Comparison of ENCODE assay signal across 1 cellular context in the genomic region with DNA sequence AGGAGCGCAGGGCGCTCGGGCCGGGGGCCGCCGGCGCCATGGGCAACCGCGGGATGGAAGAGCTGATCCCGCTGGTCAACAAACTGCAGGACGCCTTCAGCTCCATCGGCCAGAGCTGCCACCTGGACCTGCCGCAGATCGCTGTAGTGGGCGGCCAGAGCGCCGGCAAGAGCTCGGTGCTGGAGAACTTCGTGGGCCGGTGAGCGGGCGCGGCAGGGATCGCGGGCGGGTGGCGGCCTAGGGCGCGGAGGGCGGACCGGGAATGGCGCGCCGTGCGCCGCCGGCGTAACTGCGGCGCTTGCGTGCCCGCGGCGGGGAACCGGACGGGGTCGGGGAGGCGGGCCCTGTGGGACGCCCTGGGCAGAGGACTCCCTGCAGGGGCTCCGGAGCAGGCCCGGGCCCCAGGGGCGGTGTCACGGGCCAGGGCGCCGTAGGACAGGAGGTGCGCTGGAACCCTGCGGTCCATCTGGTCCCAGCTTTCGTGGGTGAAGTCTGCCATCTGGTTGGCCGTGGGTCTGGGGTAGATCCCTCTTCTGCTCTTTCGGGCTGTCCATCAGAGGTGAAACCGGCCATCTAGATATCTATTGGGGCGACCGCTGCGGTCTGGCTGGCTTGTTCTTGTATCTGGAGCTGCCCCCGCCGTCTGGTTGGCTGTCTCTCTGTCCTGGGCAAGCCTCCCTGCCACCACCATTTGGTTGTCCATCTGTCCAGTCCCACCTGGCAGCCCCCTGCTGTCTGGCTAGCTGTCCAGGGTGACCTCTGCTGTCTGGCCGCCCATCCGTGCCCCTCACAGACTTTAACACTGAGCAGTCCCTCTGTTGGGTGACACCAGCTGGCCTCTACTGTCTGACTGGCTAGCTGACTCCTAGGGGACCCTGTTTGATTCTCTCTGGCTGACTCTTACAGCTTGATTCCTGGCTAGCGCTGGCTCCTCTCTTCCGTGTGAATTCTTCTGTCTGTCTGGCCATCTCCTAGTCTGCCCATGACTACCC.
TF ChIP-seq lines count a peak whose summit lies in the region.

No MANE protein-coding gene starts in this region.

TF ChIP-seq in HepG2, 621 proteins besides CTCF, POLR2A, EP300 and RAD21 (continues in another document):
- no peak for TF ChIP-seq SNRNP70 (IDR thresholded peaks at IDR 0.05; ENCODE audit: low read depth, low read length)
- no peak for TF ChIP-seq ZNF670 (CRISPR knock-in tag; IDR thresholded peaks at IDR 0.05; ENCODE audit: borderline replicate concordance)
- TF ChIP-seq, protein P1, sequence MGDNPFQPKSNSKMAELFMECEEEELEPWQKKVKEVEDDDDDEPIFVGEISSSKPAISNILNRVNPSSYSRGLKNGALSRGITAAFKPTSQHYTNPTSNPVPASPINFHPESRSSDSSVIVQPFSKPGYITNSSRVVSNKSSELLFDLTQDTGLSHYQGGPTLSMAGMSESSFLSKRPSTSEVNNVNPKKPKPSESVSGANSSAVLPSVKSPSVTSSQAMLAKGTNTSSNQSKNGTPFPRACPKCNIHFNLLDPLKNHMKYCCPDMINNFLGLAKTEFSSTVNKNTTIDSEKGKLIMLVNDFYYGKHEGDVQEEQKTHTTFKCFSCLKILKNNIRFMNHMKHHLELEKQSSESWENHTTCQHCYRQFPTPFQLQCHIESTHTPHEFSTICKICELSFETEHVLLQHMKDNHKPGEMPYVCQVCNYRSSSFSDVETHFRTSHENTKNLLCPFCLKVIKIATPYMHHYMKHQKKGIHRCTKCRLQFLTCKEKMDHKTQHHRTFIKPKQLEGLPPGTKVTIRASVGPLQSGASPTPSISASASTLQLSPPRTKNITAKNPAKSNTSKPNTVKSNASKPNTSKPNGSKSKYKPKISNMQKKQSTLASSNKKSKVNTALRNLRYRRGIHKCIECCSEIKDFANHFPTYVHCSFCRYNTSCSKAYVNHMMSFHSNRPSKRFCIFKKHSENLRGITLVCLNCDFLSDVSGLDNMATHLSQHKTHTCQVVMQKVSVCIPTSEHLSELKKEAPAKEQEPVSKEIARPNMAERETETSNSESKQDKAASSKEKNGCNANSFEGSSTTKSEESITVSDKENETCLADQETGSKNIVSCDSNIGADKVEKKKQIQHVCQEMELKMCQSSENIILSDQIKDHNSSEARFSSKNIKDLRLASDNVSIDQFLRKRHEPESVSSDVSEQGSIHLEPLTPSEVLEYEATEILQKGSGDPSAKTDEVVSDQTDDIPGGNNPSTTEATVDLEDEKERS (CRISPR knock-in tag; IDR thresholded peaks at IDR 0.05), result no peak
- TF ChIP-seq, protein P2, sequence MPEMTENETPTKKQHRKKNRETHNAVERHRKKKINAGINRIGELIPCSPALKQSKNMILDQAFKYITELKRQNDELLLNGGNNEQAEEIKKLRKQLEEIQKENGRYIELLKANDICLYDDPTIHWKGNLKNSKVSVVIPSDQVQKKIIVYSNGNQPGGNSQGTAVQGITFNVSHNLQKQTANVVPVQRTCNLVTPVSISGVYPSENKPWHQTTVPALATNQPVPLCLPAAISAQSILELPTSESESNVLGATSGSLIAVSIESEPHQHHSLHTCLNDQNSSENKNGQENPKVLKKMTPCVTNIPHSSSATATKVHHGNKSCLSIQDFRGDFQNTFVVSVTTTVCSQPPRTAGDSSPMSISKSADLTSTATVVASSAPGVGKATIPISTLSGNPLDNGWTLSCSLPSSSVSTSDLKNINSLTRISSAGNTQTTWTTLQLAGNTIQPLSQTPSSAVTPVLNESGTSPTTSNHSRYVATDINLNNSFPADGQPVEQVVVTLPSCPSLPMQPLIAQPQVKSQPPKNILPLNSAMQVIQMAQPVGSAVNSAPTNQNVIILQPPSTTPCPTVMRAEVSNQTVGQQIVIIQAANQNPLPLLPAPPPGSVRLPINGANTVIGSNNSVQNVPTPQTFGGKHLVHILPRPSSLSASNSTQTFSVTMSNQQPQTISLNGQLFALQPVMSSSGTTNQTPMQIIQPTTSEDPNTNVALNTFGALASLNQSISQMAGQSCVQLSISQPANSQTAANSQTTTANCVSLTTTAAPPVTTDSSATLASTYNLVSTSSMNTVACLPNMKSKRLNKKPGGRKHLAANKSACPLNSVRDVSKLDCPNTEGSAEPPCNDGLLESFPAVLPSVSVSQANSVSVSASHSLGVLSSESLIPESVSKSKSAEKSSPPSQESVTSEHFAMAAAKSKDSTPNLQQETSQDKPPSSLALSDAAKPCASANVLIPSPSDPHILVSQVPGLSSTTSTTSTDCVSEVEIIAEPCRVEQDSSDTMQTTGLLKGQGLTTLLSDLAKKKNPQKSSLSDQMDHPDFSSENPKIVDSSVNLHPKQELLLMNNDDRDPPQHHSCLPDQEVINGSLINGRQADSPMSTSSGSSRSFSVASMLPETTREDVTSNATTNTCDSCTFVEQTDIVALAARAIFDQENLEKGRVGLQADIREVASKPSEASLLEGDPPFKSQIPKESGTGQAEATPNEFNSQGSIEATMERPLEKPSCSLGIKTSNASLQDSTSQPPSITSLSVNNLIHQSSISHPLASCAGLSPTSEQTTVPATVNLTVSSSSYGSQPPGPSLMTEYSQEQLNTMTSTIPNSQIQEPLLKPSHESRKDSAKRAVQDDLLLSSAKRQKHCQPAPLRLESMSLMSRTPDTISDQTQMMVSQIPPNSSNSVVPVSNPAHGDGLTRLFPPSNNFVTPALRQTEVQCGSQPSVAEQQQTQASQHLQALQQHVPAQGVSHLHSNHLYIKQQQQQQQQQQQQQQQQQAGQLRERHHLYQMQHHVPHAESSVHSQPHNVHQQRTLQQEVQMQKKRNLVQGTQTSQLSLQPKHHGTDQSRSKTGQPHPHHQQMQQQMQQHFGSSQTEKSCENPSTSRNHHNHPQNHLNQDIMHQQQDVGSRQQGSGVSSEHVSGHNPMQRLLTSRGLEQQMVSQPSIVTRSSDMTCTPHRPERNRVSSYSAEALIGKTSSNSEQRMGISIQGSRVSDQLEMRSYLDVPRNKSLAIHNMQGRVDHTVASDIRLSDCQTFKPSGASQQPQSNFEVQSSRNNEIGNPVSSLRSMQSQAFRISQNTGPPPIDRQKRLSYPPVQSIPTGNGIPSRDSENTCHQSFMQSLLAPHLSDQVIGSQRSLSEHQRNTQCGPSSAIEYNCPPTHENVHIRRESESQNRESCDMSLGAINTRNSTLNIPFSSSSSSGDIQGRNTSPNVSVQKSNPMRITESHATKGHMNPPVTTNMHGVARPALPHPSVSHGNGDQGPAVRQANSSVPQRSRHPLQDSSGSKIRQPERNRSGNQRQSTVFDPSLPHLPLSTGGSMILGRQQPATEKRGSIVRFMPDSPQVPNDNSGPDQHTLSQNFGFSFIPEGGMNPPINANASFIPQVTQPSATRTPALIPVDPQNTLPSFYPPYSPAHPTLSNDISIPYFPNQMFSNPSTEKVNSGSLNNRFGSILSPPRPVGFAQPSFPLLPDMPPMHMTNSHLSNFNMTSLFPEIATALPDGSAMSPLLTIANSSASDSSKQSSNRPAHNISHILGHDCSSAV (CRISPR knock-in tag; IDR thresholded peaks at IDR 0.05; ENCODE audit: borderline replicate concordance), result no peak
- no peak for TF ChIP-seq ZSCAN29 (CRISPR knock-in tag; conservative IDR thresholded peaks at IDR 0.05)
- no peak for TF ChIP-seq USF2 (IDR thresholded peaks at IDR 0.05; ENCODE audit: low read depth, low read length)
- no peak for TF ChIP-seq USF2 (CRISPR knock-in tag; IDR thresholded peaks at IDR 0.05; ENCODE audit: borderline replicate concordance)
- TF ChIP-seq ZFX (CRISPR knock-in tag; IDR thresholded peaks at IDR 0.05; ENCODE audit: low read depth), result peak; percentile 85
- no peak for TF ChIP-seq ZFP41 (CRISPR knock-in tag; IDR thresholded peaks at IDR 0.05; ENCODE audit: borderline replicate concordance)
- no peak for TF ChIP-seq BATF2 (CRISPR knock-in tag; IDR thresholded peaks at IDR 0.05)
- TF ChIP-seq HMG20A (CRISPR knock-in tag; IDR thresholded peaks at IDR 0.05; ENCODE audit: borderline replicate concordance), result no peak
- TF ChIP-seq HOMEZ (CRISPR knock-in tag; IDR thresholded peaks at IDR 0.05; ENCODE audit: low read depth), result no peak
- TF ChIP-seq NFKBIZ (CRISPR knock-in tag; IDR thresholded peaks at IDR 0.05), result no peak
- no peak for TF ChIP-seq ONECUT2 (CRISPR knock-in tag; IDR thresholded peaks at IDR 0.05)
- TF ChIP-seq, protein P3, sequence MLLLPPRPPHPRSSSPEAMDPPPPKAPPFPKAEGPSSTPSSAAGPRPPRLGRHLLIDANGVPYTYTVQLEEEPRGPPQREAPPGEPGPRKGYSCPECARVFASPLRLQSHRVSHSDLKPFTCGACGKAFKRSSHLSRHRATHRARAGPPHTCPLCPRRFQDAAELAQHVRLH (CRISPR knock-in tag; IDR thresholded peaks at IDR 0.05; ENCODE audit: borderline replicate concordance, low read depth), result 0 out of 2 replicates have a peak, but pooled peaks have one; percentile 45
- TF ChIP-seq, protein P4, sequence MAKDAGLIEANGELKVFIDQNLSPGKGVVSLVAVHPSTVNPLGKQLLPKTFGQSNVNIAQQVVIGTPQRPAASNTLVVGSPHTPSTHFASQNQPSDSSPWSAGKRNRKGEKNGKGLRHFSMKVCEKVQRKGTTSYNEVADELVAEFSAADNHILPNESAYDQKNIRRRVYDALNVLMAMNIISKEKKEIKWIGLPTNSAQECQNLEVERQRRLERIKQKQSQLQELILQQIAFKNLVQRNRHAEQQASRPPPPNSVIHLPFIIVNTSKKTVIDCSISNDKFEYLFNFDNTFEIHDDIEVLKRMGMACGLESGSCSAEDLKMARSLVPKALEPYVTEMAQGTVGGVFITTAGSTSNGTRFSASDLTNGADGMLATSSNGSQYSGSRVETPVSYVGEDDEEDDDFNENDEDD (CRISPR knock-in tag; IDR thresholded peaks at IDR 0.05; ENCODE audit: borderline replicate concordance), result no peak
- no peak; the same call in 1 of the 2 replicates for TF ChIP-seq MEF2D (CRISPR knock-in tag; IDR thresholded peaks at IDR 0.05)
- TF ChIP-seq, protein P5, sequence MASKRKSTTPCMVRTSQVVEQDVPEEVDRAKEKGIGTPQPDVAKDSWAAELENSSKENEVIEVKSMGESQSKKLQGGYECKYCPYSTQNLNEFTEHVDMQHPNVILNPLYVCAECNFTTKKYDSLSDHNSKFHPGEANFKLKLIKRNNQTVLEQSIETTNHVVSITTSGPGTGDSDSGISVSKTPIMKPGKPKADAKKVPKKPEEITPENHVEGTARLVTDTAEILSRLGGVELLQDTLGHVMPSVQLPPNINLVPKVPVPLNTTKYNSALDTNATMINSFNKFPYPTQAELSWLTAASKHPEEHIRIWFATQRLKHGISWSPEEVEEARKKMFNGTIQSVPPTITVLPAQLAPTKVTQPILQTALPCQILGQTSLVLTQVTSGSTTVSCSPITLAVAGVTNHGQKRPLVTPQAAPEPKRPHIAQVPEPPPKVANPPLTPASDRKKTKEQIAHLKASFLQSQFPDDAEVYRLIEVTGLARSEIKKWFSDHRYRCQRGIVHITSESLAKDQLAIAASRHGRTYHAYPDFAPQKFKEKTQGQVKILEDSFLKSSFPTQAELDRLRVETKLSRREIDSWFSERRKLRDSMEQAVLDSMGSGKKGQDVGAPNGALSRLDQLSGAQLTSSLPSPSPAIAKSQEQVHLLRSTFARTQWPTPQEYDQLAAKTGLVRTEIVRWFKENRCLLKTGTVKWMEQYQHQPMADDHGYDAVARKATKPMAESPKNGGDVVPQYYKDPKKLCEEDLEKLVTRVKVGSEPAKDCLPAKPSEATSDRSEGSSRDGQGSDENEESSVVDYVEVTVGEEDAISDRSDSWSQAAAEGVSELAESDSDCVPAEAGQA (IDR thresholded peaks at IDR 0.05; ENCODE audit: low read depth), result no peak
- TF ChIP-seq, protein P5 (CRISPR knock-in tag; IDR thresholded peaks at IDR 0.05; ENCODE audit: borderline replicate concordance), result 0 out of 2 replicates have a peak, but pooled peaks have one; percentile 54
- TF ChIP-seq FLYWCH1 (CRISPR knock-in tag; IDR thresholded peaks at IDR 0.05), result no peak
